20 cellular contexts compared by ENCODE assay signal in genomic region chr19:51382004-51382403, GRCh38. TPM values are rescaled to one million over a fixed set of nuclear protein-coding genes. Genes with fewer than 3 reads are reported as not detected.
DNase-seq lines count a peak whose midpoint lies in the region; ATAC-seq, FAIRE-seq and TF ChIP-seq lines count a peak whose summit lies in the region.
"Had no signal": no experiment of that assay in that cellular context is flagged by ENCODE, and none has a peak within 500 bp of the region (broad histone marks: within the 10 kb centered on the region; RNA-seq: fewer than 3 reads in every experiment).

No MANE protein-coding gene starts in this region.

- no peak overlapping the region for H3K14ac ChIP-seq in H9 (ENCODE audit: insufficient read depth, low read length)

- H3K4me1 ChIP-seq in H9 (ENCODE audit: insufficient read depth, low read length) (no peaks in the 10 kb centered on the region), kidney (ENCODE audit: control insufficient read depth in 1 of 2, insufficient read depth in 1 of 2, low read depth in 1 of 2, low read length in 2 of 2) (no peaks in the 10 kb centered on the region)
- H3K4me1 ChIP-seq: Caco-2 had no signal

- H3K4me1 Mint-ChIP-seq in activated T-cell treated with anti-CD3 and anti-CD28 coated beads, Interleukin-2, amount 50 U/mL, for 72 hours (ENCODE audit: low read depth), result peaks cover 29% of the 10 kb centered on the region
- peaks cover 3% of the 10 kb centered on the region in 2 experiments; a peak in 1 of 4 replicates for H3K4me1 Mint-ChIP-seq in H9
- peaks cover 6% of the 10 kb centered on the region for H3K4me1 Mint-ChIP-seq in activated T-helper 17 cell treated with anti-CD3 and anti-CD28 coated beads, Interleukin-2, amount 50 U/mL, for 72 hours
- no peaks in the 10 kb centered on the region for H3K4me1 Mint-ChIP-seq in CD4-positive, alpha-beta T cell (ENCODE audit: low read depth)

- H2BK5ac ChIP-seq in H9 (ENCODE audit: insufficient read length, low read length), result peak overlapping the region; percentile 38

- no peak overlapping the region for H3K4me3 Mint-ChIP-seq in activated T-cell treated with anti-CD3 and anti-CD28 coated beads, Interleukin-2, amount 50 U/mL, for 72 hours
- H3K4me3 Mint-ChIP-seq in H9, result no peak overlapping the region
- no peak overlapping the region for H3K4me3 Mint-ChIP-seq in activated T-helper 17 cell treated with anti-CD3 and anti-CD28 coated beads, Interleukin-2, amount 50 U/mL, for 72 hours
- H3K4me3 Mint-ChIP-seq in CD4-positive, alpha-beta T cell, result no peak overlapping the region
- H3K4me3 Mint-ChIP-seq: CD8-positive, alpha-beta T cell had no signal

- H2AFZ ChIP-seq in H9 (ENCODE audit: low read length), result no peak overlapping the region

- no peak for DNase-seq in activated T-cell treated with anti-CD3 and anti-CD28 coated beads, Interleukin-2, amount 50 U/mL, for 72 hours
- no peak for DNase-seq in activated T-cell treated with anti-CD3 and anti-CD28 coated beads, Interleukin-2, amount 50 U/mL, for 1 hour
- no peak for DNase-seq in H9
- peak; percentile 17 for DNase-seq in kidney
- no peak for DNase-seq in CD4-positive, alpha-beta T cell
- no peak for DNase-seq in left colon
- DNase-seq: C1 segment of cervical spinal cord; Caco-2; CD8-positive, alpha-beta T cell; DMS153; DND-41; GOT3; HCEC 1CT had no signal

- CTCF ChIA-PET in CD4-positive, alpha-beta T cell (lab: Charles Lee), result no interaction called here

- H3K27ac ChIP-seq in H9 (ENCODE audit: insufficient read length, low read depth, low read length) (no peak overlapping the region), kidney (ENCODE audit: low read depth in 2 of 2, low read length in 2 of 2) (no peak overlapping the region)
- no peak overlapping the region for H3K27ac ChIP-seq in CD4-positive, alpha-beta T cell (ENCODE audit: low read depth, low read length)

- no peak overlapping the region for H3T11ph ChIP-seq in H9 (ENCODE audit: low read length)

- H3K23ac ChIP-seq in H9 (ENCODE audit: insufficient read length, low read depth, low read length), result no peak overlapping the region

- H3K56ac ChIP-seq in H9 (ENCODE audit: insufficient read length, low read depth, low read length), result no peak overlapping the region

- WGBS in H9 (ENCODE audit: extremely low coverage, insufficient read length, low lambda C conversion rate), result 100% methylated on average over 1 of the region's 4 CpGs

- no peak overlapping the region for H4K5ac ChIP-seq in H9 (ENCODE audit: insufficient read length, low read depth, low read length)

- no peaks in the 10 kb centered on the region for H3K23me2 ChIP-seq in H9 (ENCODE audit: insufficient read length, low read depth, low read length, poor library complexity, severe bottlenecking)

- H2BK120ac ChIP-seq in H9 (ENCODE audit: low read depth, low read length, poor library complexity, severe bottlenecking), result no peak overlapping the region

- H3K27me3 ChIP-seq in H9 (ENCODE audit: insufficient read depth, low read length), result no peaks in the 10 kb centered on the region
- H3K27me3 ChIP-seq in CD4-positive, alpha-beta T cell (ENCODE audit: control insufficient read depth, insufficient read depth, low read length), result no peaks in the 10 kb centered on the region

- H3K36me3 ChIP-seq in kidney (ENCODE audit: control insufficient read depth in 1 of 2, insufficient read depth in 2 of 2, low read length in 2 of 2), result no peaks in the 10 kb centered on the region

- H3K27ac Mint-ChIP-seq in activated T-cell treated with anti-CD3 and anti-CD28 coated beads, Interleukin-2, amount 50 U/mL, for 72 hours, result no peak overlapping the region
- no peak overlapping the region for H3K27ac Mint-ChIP-seq in H9
- no peak overlapping the region for H3K27ac Mint-ChIP-seq in activated T-helper 17 cell treated with anti-CD3 and anti-CD28 coated beads, Interleukin-2, amount 50 U/mL, for 72 hours
- H3K27ac Mint-ChIP-seq in CD4-positive, alpha-beta T cell, result no peak overlapping the region
- H3K27ac Mint-ChIP-seq: CD8-positive, alpha-beta T cell had no signal

- H3K9ac ChIP-seq in H9 (ENCODE audit: extremely low read depth, insufficient read length, low read length), result no peak overlapping the region
- H3K9ac ChIP-seq in kidney (ENCODE audit: low read length in 2 of 2), result no peak overlapping the region

- no peaks in the 10 kb centered on the region for H3K79me1 ChIP-seq in H9 (ENCODE audit: insufficient read depth, low read depth, low read length, poor library complexity, severe bottlenecking)

- H3K27me3 Mint-ChIP-seq in activated T-cell treated with anti-CD3 and anti-CD28 coated beads, Interleukin-2, amount 50 U/mL, for 72 hours (ENCODE audit: low read depth), result no peaks in the 10 kb centered on the region
- peaks cover 4% of the 10 kb centered on the region for H3K27me3 Mint-ChIP-seq in H9 (ENCODE audit: low read depth)
- no peaks in the 10 kb centered on the region for H3K27me3 Mint-ChIP-seq in activated T-helper 17 cell treated with anti-CD3 and anti-CD28 coated beads, Interleukin-2, amount 50 U/mL, for 72 hours
- no peaks in the 10 kb centered on the region for H3K27me3 Mint-ChIP-seq in CD4-positive, alpha-beta T cell

- no peaks in the 10 kb centered on the region for H3K9me3 Mint-ChIP-seq in activated T-cell treated with anti-CD3 and anti-CD28 coated beads, Interleukin-2, amount 50 U/mL, for 72 hours
- H3K9me3 Mint-ChIP-seq in H9, result peaks cover 25 to 26% of the 10 kb centered on the region in 2 experiments
- no peaks in the 10 kb centered on the region for H3K9me3 Mint-ChIP-seq in activated T-helper 17 cell treated with anti-CD3 and anti-CD28 coated beads, Interleukin-2, amount 50 U/mL, for 72 hours
- peaks cover 3% of the 10 kb centered on the region for H3K9me3 Mint-ChIP-seq in CD4-positive, alpha-beta T cell
- H3K9me3 Mint-ChIP-seq: CD8-positive, alpha-beta T cell had no signal

- no peak overlapping the region for H3K4ac ChIP-seq in H9 (ENCODE audit: low read depth, low read length)

- H3K18ac ChIP-seq in H9 (ENCODE audit: insufficient read length, low read depth, low read length), result no peak overlapping the region

- peaks cover 3 to 10% of the 10 kb centered on the region in 2 donors for H3K36me3 Mint-ChIP-seq in activated T-cell treated with anti-CD3 and anti-CD28 coated beads, Interleukin-2, amount 50 U/mL, for 72 hours (ENCODE audit: insufficient read depth in 2 of 2)
- peaks cover 0 to 13% (median 2%) of the 10 kb centered on the region in 3 experiments; a peak in 1 of 7 replicates for H3K36me3 Mint-ChIP-seq in H9 (ENCODE audit: insufficient read depth in 1 of 3, low read depth in 3 of 3)
- no peaks in the 10 kb centered on the region for H3K36me3 Mint-ChIP-seq in activated T-helper 17 cell treated with anti-CD3 and anti-CD28 coated beads, Interleukin-2, amount 50 U/mL, for 72 hours (ENCODE audit: low read depth)
- no peaks in the 10 kb centered on the region for H3K36me3 Mint-ChIP-seq in CD4-positive, alpha-beta T cell (ENCODE audit: low read depth)
- H3K36me3 Mint-ChIP-seq: CD8-positive, alpha-beta T cell had no signal

- H2BK15ac ChIP-seq in H9 (ENCODE audit: low read depth, low read length), result no peak overlapping the region

- H4K20me1 ChIP-seq in H9 (ENCODE audit: control insufficient read depth, insufficient read depth, insufficient read length), result no peaks in the 10 kb centered on the region

- no peak overlapping the region for H3K4me3 ChIP-seq in kidney (ENCODE audit: low read length in 2 of 2)

- peak; percentile 46 to 54 for ATAC-seq in activated T-cell treated with anti-CD3 and anti-CD28 coated beads, Interleukin-2, amount 50 U/mL, for 72 hours (replicated peaks in 1 of 2)
- ATAC-seq in activated T-helper 17 cell treated with anti-CD3 and anti-CD28 coated beads, Interleukin-2, amount 50 U/mL, for 72 hours (replicated peaks), result peak; percentile 21
- ATAC-seq in CD4-positive, alpha-beta T cell (ENCODE audit: poor library complexity), result no peak
- no peak for ATAC-seq in left colon
- ATAC-seq: CD8-positive, alpha-beta T cell had no signal

- no peak overlapping the region for H3K4me2 ChIP-seq in H9 (ENCODE audit: insufficient read depth, insufficient read length, low read length)

- H3K79me2 ChIP-seq in H9 (ENCODE audit: insufficient read depth, low read length), result no peaks in the 10 kb centered on the region

- no peak overlapping the region for H4K91ac ChIP-seq in H9 (ENCODE audit: insufficient read length, low read depth, low read length)

- H3K9me3 ChIP-seq in H9 (ENCODE audit: control insufficient read depth, low read depth, low read length) (peaks cover 10% of the 10 kb centered on the region), kidney (ENCODE audit: control insufficient read depth in 1 of 2, low read length in 2 of 2) (no peaks in the 10 kb centered on the region)
- peaks cover 6% of the 10 kb centered on the region for H3K9me3 ChIP-seq in CD4-positive, alpha-beta T cell (ENCODE audit: control insufficient read depth, low read length)

- H2BK20ac ChIP-seq in H9 (ENCODE audit: low read depth, low read length, poor library complexity, severe bottlenecking), result no peak overlapping the region

- no peak overlapping the region for H2BK12ac ChIP-seq in H9 (ENCODE audit: insufficient read length, low read depth, low read length)

- intact Hi-C loops in kidney (cut with DNase I), result no loop called here
- intact Hi-C loops in CD4-positive, alpha-beta T cell (cut with DNase I, micrococcal nuclease), result no loop called here
- intact Hi-C loops in left colon (cut with DNase I, micrococcal nuclease), result no loop called here

- H4K8ac ChIP-seq in H9 (replicated peaks; ENCODE audit: insufficient read length, low read depth, low read length), result no peak overlapping the region

- no peak for FAIRE-seq in kidney (lab: Jason Lieb, UNC)
- FAIRE-seq: G401.6, GM12892, H54 had no signal

- POLR2A ChIA-PET in CD4-positive, alpha-beta T cell (lab: Charles Lee), result no interaction called here

- TF ChIP-seq CTCF in H9 (conservative IDR thresholded peaks at IDR 0.05) (no peak), kidney (IDR thresholded peaks at IDR 0.05; ENCODE audit: borderline replicate concordance, extremely low read depth, insufficient read depth) (no peak)
- TF ChIP-seq CTCF in CD4-positive, alpha-beta T cell (IDR thresholded peaks at IDR 0.05), result no peak

- H2AK5ac ChIP-seq in H9 (ENCODE audit: insufficient read length, low read length), result no peak overlapping the region

RNA-seq across cellular contexts. Expression of gene LIM2, which starts 5.8 kb away (rescaled TPM):
- total RNA-seq in activated T-cell treated with anti-CD3 and anti-CD28 coated beads, Interleukin-2, amount 50 U/mL, for 72 hours, result 1 to 10 TPM; 1.0 to 2.0 TPM
- not detected in 2 replicates for total RNA-seq in H9 (2021)
- total RNA-seq in activated T-helper 17 cell treated with anti-CD3 and anti-CD28 coated beads, Interleukin-2, amount 50 U/mL, for 72 hours, result under 1 TPM in 1 of 2 donors, not detected in 1; 0.40 TPM
- total RNA-seq in kidney, result not detected
- polyA plus RNA-seq in kidney (ENCODE audit: insufficient read depth, low read depth, low replicate concordance), result not detected
- not detected for total RNA-seq in CD4-positive, alpha-beta T cell
- not detected for total RNA-seq in left colon
- total RNA-seq: A172; A673; Caco-2; CD8-positive, alpha-beta T cell had no signal
- polyA plus RNA-seq: BJ had no signal

RNA-seq across cellular contexts. Expression of gene C19orf84, which starts 8.4 kb away (rescaled TPM):
- under 1 TPM; 0.23 to 0.26 TPM for total RNA-seq in activated T-cell treated with anti-CD3 and anti-CD28 coated beads, Interleukin-2, amount 50 U/mL, for 72 hours
- 4.1 and 4.8 TPM in 2 replicates for total RNA-seq in H9 (2021)
- not detected for total RNA-seq in activated T-helper 17 cell treated with anti-CD3 and anti-CD28 coated beads, Interleukin-2, amount 50 U/mL, for 72 hours
- total RNA-seq in kidney, result not detected
- not detected for polyA plus RNA-seq in kidney (ENCODE audit: insufficient read depth, low read depth, low replicate concordance)
- not detected for total RNA-seq in CD4-positive, alpha-beta T cell
- not detected for total RNA-seq in left colon
- total RNA-seq: A172; A673; Caco-2; CD8-positive, alpha-beta T cell had no signal
- polyA plus RNA-seq: BJ had no signal

RNA-seq across cellular contexts. Expression of gene NKG7, which starts 9.6 kb away (rescaled TPM):
- 100 to 1,000 TPM; 190 to 261 TPM for total RNA-seq in activated T-cell treated with anti-CD3 and anti-CD28 coated beads, Interleukin-2, amount 50 U/mL, for 72 hours
- total RNA-seq in H9 (2021), result not detected in 2 replicates
- 10 to 100 TPM; 15.2 to 19.8 TPM for total RNA-seq in activated T-helper 17 cell treated with anti-CD3 and anti-CD28 coated beads, Interleukin-2, amount 50 U/mL, for 72 hours
- 7.9 TPM for total RNA-seq in kidney
- 3.5 TPM for polyA plus RNA-seq in kidney (ENCODE audit: insufficient read depth, low read depth, low replicate concordance)
- total RNA-seq in CD4-positive, alpha-beta T cell, result 1 to 10 TPM; 6.2 to 7.2 TPM
- 1 to 10 TPM; 1.5 to 5.0 TPM for total RNA-seq in left colon
- total RNA-seq: A172, A673, Caco-2 had no signal
- polyA plus RNA-seq: BJ had no signal

RNA-seq across cellular contexts. Expression of gene CLDND2, which starts 13.2 kb away (rescaled TPM):
- total RNA-seq in activated T-cell treated with anti-CD3 and anti-CD28 coated beads, Interleukin-2, amount 50 U/mL, for 72 hours, result 10 to 100 TPM; 14.0 to 14.9 TPM
- total RNA-seq in H9 (2021) (1.7 TPM in 1 of 2 replicates, not detected in the other), kidney (1.1 TPM), left colon (1 to 10 TPM; 1.7 to 1.8 TPM)
- total RNA-seq in activated T-helper 17 cell treated with anti-CD3 and anti-CD28 coated beads, Interleukin-2, amount 50 U/mL, for 72 hours, result 1 to 10 TPM in 1 of 2 donors, under 1 TPM in 1; 0.37 to 1.5 TPM
- 6.9 TPM for polyA plus RNA-seq in kidney (ENCODE audit: insufficient read depth, low read depth, low replicate concordance)
- under 1 TPM; 0.60 to 0.84 TPM for total RNA-seq in CD4-positive, alpha-beta T cell
- total RNA-seq: A172, A673 had no signal

RNA-seq across cellular contexts. Expression of gene ETFB, which starts 15.8 kb away (rescaled TPM):
- total RNA-seq in activated T-cell treated with anti-CD3 and anti-CD28 coated beads, Interleukin-2, amount 50 U/mL, for 72 hours, result 100 to 1,000 TPM; 156 to 160 TPM
- total RNA-seq in H9 (2021), result 44.8 and 49.4 TPM in 2 replicates
- total RNA-seq in activated T-helper 17 cell treated with anti-CD3 and anti-CD28 coated beads, Interleukin-2, amount 50 U/mL, for 72 hours, result 100 to 1,000 TPM in 1 of 2 donors, 10 to 100 TPM in 1; 67.0 to 101 TPM
- total RNA-seq in kidney, result 76.8 TPM
- 620 TPM for polyA plus RNA-seq in kidney (ENCODE audit: insufficient read depth, low read depth, low replicate concordance)
- 10 to 100 TPM; 29.7 to 30.1 TPM for total RNA-seq in CD4-positive, alpha-beta T cell
- total RNA-seq in left colon, result 100 to 1,000 TPM; 147 to 198 TPM

Comparison
In these comparisons a context has a peak if more than half of its experiments do, and no peak if none do; other contexts are left out.
1. ATAC-seq: peak in activated T-cell treated with anti-CD3 and anti-CD28 coated beads, Interleukin-2, amount 50 U/mL, for 72 hours (2 of 2) and activated T-helper 17 cell treated with anti-CD3 and anti-CD28 coated beads, Interleukin-2, amount 50 U/mL, for 72 hours (single experiment); none in CD4-positive, alpha-beta T cell (single experiment) and left colon (single experiment).
2. RNA of gene NKG7, which starts 9.6 kb away (total RNA-seq): 190 to 261 TPM in activated T-cell treated with anti-CD3 and anti-CD28 coated beads, Interleukin-2, amount 50 U/mL, for 72 hours; 15.2 to 19.8 TPM in activated T-helper 17 cell treated with anti-CD3 and anti-CD28 coated beads, Interleukin-2, amount 50 U/mL, for 72 hours, 7.9 TPM in kidney (single experiment), 6.2 to 7.2 TPM in CD4-positive, alpha-beta T cell, 1.5 to 5.0 TPM in left colon and not detected in H9; every median in the first group is over 4 times any median in the second.